In the genomic region with DNA sequence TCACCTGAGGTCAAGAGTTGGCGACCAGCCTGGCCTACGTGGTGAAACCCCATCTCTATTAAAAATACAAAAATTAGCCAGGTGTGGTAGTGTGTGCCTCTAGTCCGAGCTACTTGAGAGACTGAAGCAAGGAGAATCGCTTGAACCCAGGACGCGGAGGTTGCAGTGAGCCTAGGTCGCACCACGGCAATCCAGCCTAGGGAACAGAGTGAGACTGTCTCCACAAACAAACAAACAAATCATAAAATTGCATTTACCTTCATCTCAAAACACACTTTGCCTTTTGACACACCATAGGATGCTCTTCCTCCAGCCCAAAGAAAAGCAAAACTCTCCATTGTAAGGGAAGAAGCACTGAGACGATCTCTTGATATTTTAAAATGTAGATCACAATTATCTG, we compare ENCODE assay signal across 9 cellular contexts. TPM values are rescaled to one million over a fixed set of nuclear protein-coding genes. Genes with fewer than 3 reads are reported as not detected.
DNase-seq lines count a peak whose midpoint lies in the region; ATAC-seq and TF ChIP-seq lines count a peak whose summit lies in the region.
"Had no signal": no experiment of that assay in that cellular context is flagged by ENCODE, and none has a peak within 500 bp of the region (broad histone marks: within the 10 kb centered on the region; RNA-seq: fewer than 3 reads in every experiment).

No MANE protein-coding gene starts in this region.

- no peaks in the 10 kb centered on the region for H3K27me3 Mint-ChIP-seq in activated naive CD4-positive, alpha-beta T cell treated with anti-CD3 and anti-CD28 coated beads, Interleukin-2, amount 50 U/mL, for 24 hours
- no peaks in the 10 kb centered on the region for H3K27me3 Mint-ChIP-seq in activated CD4-positive, alpha-beta memory T cell treated with anti-CD3 and anti-CD28 coated beads, Interleukin-2, amount 10 ng/mL, durations not matched to agents 7 days and 5 days

- POLR2A ChIA-PET in activated CD4-positive, alpha-beta memory T cell treated with anti-CD3 and anti-CD28 coated beads, Interleukin-2, amount 10 ng/mL, durations not matched to agents 7 days and 5 days (lab: Charles Lee): interaction anchor here (0.8 to 21.6 kb wide), 4 partner anchors 7 to 109 kb away, joined by 3 to 925 read pairs (median 138); a partner anchor contains a TSS

- H4K20me1 ChIP-seq in hepatocyte (ENCODE audit: insufficient read depth, poor library complexity, severe bottlenecking): peaks cover 77% of the 10 kb centered on the region

- H3K4me3 ChIP-seq in hepatocyte: no peak overlapping the region
- peak overlapping the region; percentile 2 to 76 for H3K4me3 ChIP-seq in stomach smooth muscle (ENCODE audit: low read length in 2 of 2)

- H3K27ac ChIP-seq in hepatocyte: no peak overlapping the region
- H3K27ac ChIP-seq in stomach smooth muscle (ENCODE audit: low read length): no peak overlapping the region

- H3K27me3 ChIP-seq in hepatocyte (no peaks in the 10 kb centered on the region), stomach smooth muscle (ENCODE audit: control insufficient read depth in 1 of 2, insufficient read depth in 2 of 2, low read length in 2 of 2) (no peaks in the 10 kb centered on the region)

- no peak for DNase-seq in activated naive CD4-positive, alpha-beta T cell treated with anti-CD3 and anti-CD28 coated beads, Interleukin-2, amount 50 U/mL, for 72 hours (ENCODE audit: low spot score in 2 of 2)
- DNase-seq in activated CD4-positive, alpha-beta memory T cell treated with anti-CD3 and anti-CD28 coated beads, Interleukin-2, amount 10 ng/mL, durations not matched to agents 7 days and 5 days: no peak
- DNase-seq in hepatocyte (ENCODE audit: low spot score) (no peak), AG08395 (ENCODE audit: low spot score) (no peak), UCSD-AML1 (lab: John Stamatoyannopoulos, UW; ENCODE audit: unreplicated experiment) (no peak)

- H3K4me1 Mint-ChIP-seq in activated naive CD4-positive, alpha-beta T cell treated with anti-CD3 and anti-CD28 coated beads, Interleukin-2, amount 50 U/mL, for 24 hours: peaks cover 65% of the 10 kb centered on the region
- H3K4me1 Mint-ChIP-seq in activated CD4-positive, alpha-beta memory T cell treated with anti-CD3 and anti-CD28 coated beads, Interleukin-2, amount 10 ng/mL, durations not matched to agents 7 days and 5 days: peaks cover 69% of the 10 kb centered on the region

- H3K4me2 ChIP-seq in hepatocyte: peak overlapping the region; percentile 77

- no peak overlapping the region for H2AFZ ChIP-seq in hepatocyte

- ATAC-seq in activated naive CD4-positive, alpha-beta T cell treated with anti-CD3 and anti-CD28 coated beads, Interleukin-2, amount 50 U/mL, for 72 hours: no peak
- ATAC-seq in HG03571 (IDR thresholded peaks at IDR 0.05; ENCODE audit: unreplicated experiment): no peak
- ATAC-seq: activated CD4-positive, CD25-positive, alpha-beta regulatory T cell treated with anti-CD3 and anti-CD28 coated beads, Interleukin-2, amount 50 U/mL, for 24 hours had no signal

- H3K36me3 ChIP-seq in hepatocyte (replicated peaks; ENCODE audit: insufficient read depth, low read depth) (peaks cover 16% of the 10 kb centered on the region), stomach smooth muscle (ENCODE audit: control insufficient read depth in 2 of 2, insufficient read depth in 2 of 2, low read length in 2 of 2) (peaks cover 38 to 49% of the 10 kb centered on the region in 2 donors)

- peaks cover 29% of the 10 kb centered on the region for H3K4me1 ChIP-seq in hepatocyte (ENCODE audit: insufficient read depth)
- H3K4me1 ChIP-seq in stomach smooth muscle (ENCODE audit: control insufficient read depth, insufficient read depth, low read length): peaks cover 23% of the 10 kb centered on the region

- no peak for TF ChIP-seq CTCF in hepatocyte (IDR thresholded peaks at IDR 0.05; ENCODE audit: poor library complexity)

- peak overlapping the region; percentile 98 for H3K4me3 Mint-ChIP-seq in activated naive CD4-positive, alpha-beta T cell treated with anti-CD3 and anti-CD28 coated beads, Interleukin-2, amount 50 U/mL, for 24 hours
- peak overlapping the region; percentile 81 for H3K4me3 Mint-ChIP-seq in activated CD4-positive, alpha-beta memory T cell treated with anti-CD3 and anti-CD28 coated beads, Interleukin-2, amount 10 ng/mL, durations not matched to agents 7 days and 5 days

- WGBS in hepatocyte (ENCODE audit: low lambda C conversion rate, missing lambda C conversion rate): 78% methylated on average over 9 of the region's 9 CpGs

- H3K9me3 Mint-ChIP-seq in activated naive CD4-positive, alpha-beta T cell treated with anti-CD3 and anti-CD28 coated beads, Interleukin-2, amount 50 U/mL, for 24 hours: no peaks in the 10 kb centered on the region
- H3K9me3 Mint-ChIP-seq in activated naive CD4-positive, alpha-beta T cell treated with anti-CD3 and anti-CD28 coated beads, Interleukin-2, amount 50 U/mL, for 72 hours: no peaks in the 10 kb centered on the region
- H3K9me3 Mint-ChIP-seq in activated CD4-positive, alpha-beta memory T cell treated with anti-CD3 and anti-CD28 coated beads, Interleukin-2, amount 10 ng/mL, durations not matched to agents 7 days and 5 days: no peaks in the 10 kb centered on the region

- no peak overlapping the region for H3K9ac ChIP-seq in stomach smooth muscle (ENCODE audit: low read length in 2 of 2)

- peak overlapping the region; percentile 23 for H3K27ac Mint-ChIP-seq in activated naive CD4-positive, alpha-beta T cell treated with anti-CD3 and anti-CD28 coated beads, Interleukin-2, amount 50 U/mL, for 24 hours
- peak overlapping the region in 1 of 2 donors; percentile 88 for H3K27ac Mint-ChIP-seq in activated naive CD4-positive, alpha-beta T cell treated with anti-CD3 and anti-CD28 coated beads, Interleukin-2, amount 50 U/mL, for 72 hours
- peak overlapping the region; percentile 8 for H3K27ac Mint-ChIP-seq in activated CD4-positive, alpha-beta memory T cell treated with anti-CD3 and anti-CD28 coated beads, Interleukin-2, amount 10 ng/mL, durations not matched to agents 7 days and 5 days

- CTCF ChIA-PET in activated CD4-positive, alpha-beta memory T cell treated with anti-CD3 and anti-CD28 coated beads, Interleukin-2, amount 10 ng/mL, durations not matched to agents 7 days and 5 days (lab: Charles Lee): interaction anchor here (0.9 to 9.1 kb wide), 3 partner anchors 24 to 183 kb away, joined by 4 to 92 read pairs (median 6); a partner anchor contains a TSS

- peaks cover 52% of the 10 kb centered on the region for H3K36me3 Mint-ChIP-seq in activated naive CD4-positive, alpha-beta T cell treated with anti-CD3 and anti-CD28 coated beads, Interleukin-2, amount 50 U/mL, for 24 hours
- H3K36me3 Mint-ChIP-seq in activated naive CD4-positive, alpha-beta T cell treated with anti-CD3 and anti-CD28 coated beads, Interleukin-2, amount 50 U/mL, for 72 hours: peaks cover 69 to 83% of the 10 kb centered on the region in 2 donors
- peaks cover 84% of the 10 kb centered on the region for H3K36me3 Mint-ChIP-seq in activated CD4-positive, alpha-beta memory T cell treated with anti-CD3 and anti-CD28 coated beads, Interleukin-2, amount 10 ng/mL, durations not matched to agents 7 days and 5 days (ENCODE audit: low read depth)

- H3K79me2 ChIP-seq in hepatocyte: peaks cover 88% of the 10 kb centered on the region

- H3K9me3 ChIP-seq in hepatocyte (ENCODE audit: low read depth) (no peaks in the 10 kb centered on the region), stomach smooth muscle (ENCODE audit: control insufficient read depth in 2 of 2, low read length in 2 of 2) (no peaks in the 10 kb centered on the region)

- no peaks in the 10 kb centered on the region for H3K9me2 ChIP-seq in hepatocyte (replicated peaks; ENCODE audit: insufficient read depth)

RNA-seq across cellular contexts. Expression of a gene that starts 4.3 kb away (rescaled TPM):
- total RNA-seq in activated naive CD4-positive, alpha-beta T cell treated with anti-CD3 and anti-CD28 coated beads, Interleukin-2, amount 50 U/mL, for 72 hours: 100 to 1,000 TPM; 304 to 406 TPM
- total RNA-seq in activated CD4-positive, alpha-beta memory T cell treated with anti-CD3 and anti-CD28 coated beads, Interleukin-2, amount 10 ng/mL, durations not matched to agents 7 days and 5 days: 100 to 1,000 TPM; 364 to 371 TPM
- total RNA-seq in hepatocyte: 316 and 321 TPM in 2 replicates
- polyA plus RNA-seq in hepatocyte: 293 and 298 TPM in 2 replicates

RNA-seq across cellular contexts. Expression of a gene that starts 24.6 kb away (rescaled TPM):
- total RNA-seq in activated naive CD4-positive, alpha-beta T cell treated with anti-CD3 and anti-CD28 coated beads, Interleukin-2, amount 50 U/mL, for 72 hours: 10 to 100 TPM; 23.5 to 28.1 TPM
- 10 to 100 TPM; 22.2 to 22.9 TPM for total RNA-seq in activated CD4-positive, alpha-beta memory T cell treated with anti-CD3 and anti-CD28 coated beads, Interleukin-2, amount 10 ng/mL, durations not matched to agents 7 days and 5 days
- 24.3 and 32.0 TPM in 2 replicates for total RNA-seq in hepatocyte
- 56.5 and 61.9 TPM in 2 replicates for polyA plus RNA-seq in hepatocyte
